ENCODE assay signal across 28 cellular contexts in genomic region chr17:58823051-58823525, GRCh38.
"Had no signal": no experiment of that assay in that cellular context is flagged by ENCODE, and none has a peak within 500 bp of the region (broad histone marks: within the 10 kb centered on the region; RNA-seq: fewer than 3 reads in every experiment).

No MANE protein-coding gene starts in this region.

- H3K27me3 ChIP-seq: gastrocnemius medialis, heart right ventricle, ovary, stomach, thyroid gland had no signal

- H3K9me3 ChIP-seq: gastrocnemius medialis, heart right ventricle, lower lobe of right lung, ovary, stomach, thyroid gland had no signal

- H3K36me3 ChIP-seq: gastrocnemius medialis, heart right ventricle, lower lobe of right lung, ovary, stomach, thyroid gland had no signal

- H3K27ac Mint-ChIP-seq: dendritic cell treated with granulocyte-macrophage colony-stimulating factor and Interleukin-4, amounts not matched to agents 40 ng/mL and 50 ng/mL, for 4 days; endodermal cell; natural killer cell; type B pancreatic cell had no signal

- H3K4me3 ChIP-seq: gastrocnemius medialis, lower lobe of right lung, ovary, smooth muscle cell, stomach, thyroid gland had no signal

- H3K27ac ChIP-seq: epithelial cell of prostate, gastrocnemius medialis, heart right ventricle, lower lobe of right lung, ovary, stomach, thyroid gland had no signal

- H3K27me3 Mint-ChIP-seq: type B pancreatic cell had no signal

- H3K4me1 Mint-ChIP-seq: endodermal cell, natural killer cell had no signal

- H3K4me3 Mint-ChIP-seq: dendritic cell treated with granulocyte-macrophage colony-stimulating factor and Interleukin-4, amounts not matched to agents 40 ng/mL and 50 ng/mL, for 4 days; endodermal cell; natural killer cell; neural crest cell; type B pancreatic cell had no signal

- DNase-seq: effector CD8-positive, alpha-beta T cell; endodermal cell; gastrocnemius medialis; glutamatergic neuron; heart right ventricle; left cardiac atrium; left ventricle myocardium superior; lower lobe of right lung; natural killer cell; occipital lobe; ovary; posterior cingulate gyrus; stimulated activated CD4-positive, alpha-beta T cell treated with anti-CD3 and anti-CD28 coated beads, Interleukin-12 subunit alpha, Interleukin-12 subunit beta, amount 100 ng/mL, for 4 hours; stimulated activated CD4-positive, alpha-beta T cell treated with anti-CD3 and anti-CD28 coated beads, Interleukin-1b, Interleukin-23, amount 100 ng/mL, for 48 hours; stimulated activated CD4-positive, alpha-beta T cell treated with anti-CD3 and anti-CD28 coated beads, Interleukin-4, amount 100 ng/mL, for 1 hour; stimulated activated CD8-positive, alpha-beta memory T cell treated with anti-CD3 and anti-CD28 coated beads, Interleukin-4, amount 100 ng/mL, for 48 hours; stimulated activated naive CD4-positive, alpha-beta T cell treated with Interleukin-2 at 50 U/mL for 16 hours; stomach; thyroid gland had no signal

- FAIRE-seq: colon, islet of Langerhans had no signal

- H3K9me3 Mint-ChIP-seq: dendritic cell treated with granulocyte-macrophage colony-stimulating factor and Interleukin-4, amounts not matched to agents 40 ng/mL and 50 ng/mL, for 4 days; endodermal cell; natural killer cell; neural crest cell; type B pancreatic cell had no signal

- ATAC-seq: esophagus mucosa, gastrocnemius medialis, lower lobe of right lung, natural killer cell, sciatic nerve had no signal

- H3K4me1 ChIP-seq: gastrocnemius medialis, lower lobe of right lung, stomach, thyroid gland had no signal

- H3K36me3 Mint-ChIP-seq: natural killer cell, type B pancreatic cell had no signal

- H3K4me2 ChIP-seq: smooth muscle cell had no signal
